Comparison of ENCODE assay signal across 2 cellular contexts in the genomic region with DNA sequence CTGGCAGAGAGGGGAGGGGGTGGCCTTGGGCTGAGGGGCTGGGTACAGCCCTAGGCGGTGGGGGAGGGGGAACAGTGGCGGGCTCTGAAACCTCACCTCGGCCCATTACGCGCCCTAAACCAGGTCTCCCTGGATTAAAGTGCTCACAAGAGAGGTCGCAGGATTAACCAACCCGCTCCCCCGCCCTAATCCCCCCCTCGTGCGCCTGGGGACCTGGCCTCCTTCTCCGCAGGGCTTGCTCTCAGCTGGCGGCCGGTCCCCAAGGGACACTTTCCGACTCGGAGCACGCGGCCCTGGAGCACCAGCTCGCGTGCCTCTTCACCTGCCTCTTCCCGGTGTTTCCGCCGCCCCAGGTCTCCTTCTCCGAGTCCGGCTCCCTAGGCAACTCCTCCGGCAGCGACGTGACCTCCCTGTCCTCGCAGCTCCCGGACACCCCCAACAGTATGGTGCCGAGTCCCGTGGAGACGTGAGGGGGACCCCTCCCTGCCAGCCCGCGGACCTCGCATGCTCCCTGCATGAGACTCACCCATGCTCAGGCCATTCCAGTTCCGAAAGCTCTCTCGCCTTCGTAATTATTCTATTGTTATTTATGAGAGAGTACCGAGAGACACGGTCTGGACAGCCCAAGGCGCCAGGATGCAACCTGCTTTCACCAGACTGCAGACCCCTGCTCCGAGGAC.
TF ChIP-seq lines count a peak whose summit lies in the region.

No MANE protein-coding gene starts in this region.

TF ChIP-seq in SK-N-SH, 30 proteins besides CTCF, POLR2A, EP300 and RAD21 (continued from another document):
- TF ChIP-seq FOXM1 (IDR thresholded peaks at IDR 0.05; ENCODE audit: low read depth): no peak
- no peak for TF ChIP-seq SIN3A (IDR thresholded peaks at IDR 0.05; ENCODE audit: borderline replicate concordance, low read depth, low read length)
- TF ChIP-seq USF1 (IDR thresholded peaks at IDR 0.05; ENCODE audit: borderline replicate concordance, low read depth): no peak
- TF ChIP-seq, protein P1, sequence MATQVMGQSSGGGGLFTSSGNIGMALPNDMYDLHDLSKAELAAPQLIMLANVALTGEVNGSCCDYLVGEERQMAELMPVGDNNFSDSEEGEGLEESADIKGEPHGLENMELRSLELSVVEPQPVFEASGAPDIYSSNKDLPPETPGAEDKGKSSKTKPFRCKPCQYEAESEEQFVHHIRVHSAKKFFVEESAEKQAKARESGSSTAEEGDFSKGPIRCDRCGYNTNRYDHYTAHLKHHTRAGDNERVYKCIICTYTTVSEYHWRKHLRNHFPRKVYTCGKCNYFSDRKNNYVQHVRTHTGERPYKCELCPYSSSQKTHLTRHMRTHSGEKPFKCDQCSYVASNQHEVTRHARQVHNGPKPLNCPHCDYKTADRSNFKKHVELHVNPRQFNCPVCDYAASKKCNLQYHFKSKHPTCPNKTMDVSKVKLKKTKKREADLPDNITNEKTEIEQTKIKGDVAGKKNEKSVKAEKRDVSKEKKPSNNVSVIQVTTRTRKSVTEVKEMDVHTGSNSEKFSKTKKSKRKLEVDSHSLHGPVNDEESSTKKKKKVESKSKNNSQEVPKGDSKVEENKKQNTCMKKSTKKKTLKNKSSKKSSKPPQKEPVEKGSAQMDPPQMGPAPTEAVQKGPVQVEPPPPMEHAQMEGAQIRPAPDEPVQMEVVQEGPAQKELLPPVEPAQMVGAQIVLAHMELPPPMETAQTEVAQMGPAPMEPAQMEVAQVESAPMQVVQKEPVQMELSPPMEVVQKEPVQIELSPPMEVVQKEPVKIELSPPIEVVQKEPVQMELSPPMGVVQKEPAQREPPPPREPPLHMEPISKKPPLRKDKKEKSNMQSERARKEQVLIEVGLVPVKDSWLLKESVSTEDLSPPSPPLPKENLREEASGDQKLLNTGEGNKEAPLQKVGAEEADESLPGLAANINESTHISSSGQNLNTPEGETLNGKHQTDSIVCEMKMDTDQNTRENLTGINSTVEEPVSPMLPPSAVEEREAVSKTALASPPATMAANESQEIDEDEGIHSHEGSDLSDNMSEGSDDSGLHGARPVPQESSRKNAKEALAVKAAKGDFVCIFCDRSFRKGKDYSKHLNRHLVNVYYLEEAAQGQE (IDR thresholded peaks at IDR 0.05; ENCODE audit: low read depth, low read length): no peak
- TF ChIP-seq TEAD4 (IDR thresholded peaks at IDR 0.05; ENCODE audit: borderline replicate concordance, insufficient read depth): no peak
- TF ChIP-seq, protein P2, sequence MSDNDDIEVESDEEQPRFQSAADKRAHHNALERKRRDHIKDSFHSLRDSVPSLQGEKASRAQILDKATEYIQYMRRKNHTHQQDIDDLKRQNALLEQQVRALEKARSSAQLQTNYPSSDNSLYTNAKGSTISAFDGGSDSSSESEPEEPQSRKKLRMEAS (IDR thresholded peaks at IDR 0.05; ENCODE audit: low read depth): no peak
- TF ChIP-seq RXRA (IDR thresholded peaks at IDR 0.05; ENCODE audit: borderline replicate concordance, low read depth): no peak
- TF ChIP-seq POLR2AphosphoS5 (IDR thresholded peaks at IDR 0.05; ENCODE audit: low read depth, low read length): no peak
- TF ChIP-seq ZBTB33 (IDR thresholded peaks at IDR 0.05; ENCODE audit: borderline replicate concordance, low read depth): no peak
- no peak for TF ChIP-seq MXI1 (IDR thresholded peaks at IDR 0.05; ENCODE audit: low read depth, low read length)
- no peak for TF ChIP-seq TCF12 (IDR thresholded peaks at IDR 0.05)
- no peak for TF ChIP-seq FOSL2 (IDR thresholded peaks at IDR 0.05; ENCODE audit: borderline replicate concordance, low read depth)
- TF ChIP-seq JUND (IDR thresholded peaks at IDR 0.05): no peak
- no peak for TF ChIP-seq PBX3 (IDR thresholded peaks at IDR 0.05)

TF ChIP-seq in SK-N-SH treated with all-trans-retinoic acid at 6 μM for 48 hours, 23 proteins besides CTCF, POLR2A, EP300 and RAD21:
- TF ChIP-seq, protein P3, sequence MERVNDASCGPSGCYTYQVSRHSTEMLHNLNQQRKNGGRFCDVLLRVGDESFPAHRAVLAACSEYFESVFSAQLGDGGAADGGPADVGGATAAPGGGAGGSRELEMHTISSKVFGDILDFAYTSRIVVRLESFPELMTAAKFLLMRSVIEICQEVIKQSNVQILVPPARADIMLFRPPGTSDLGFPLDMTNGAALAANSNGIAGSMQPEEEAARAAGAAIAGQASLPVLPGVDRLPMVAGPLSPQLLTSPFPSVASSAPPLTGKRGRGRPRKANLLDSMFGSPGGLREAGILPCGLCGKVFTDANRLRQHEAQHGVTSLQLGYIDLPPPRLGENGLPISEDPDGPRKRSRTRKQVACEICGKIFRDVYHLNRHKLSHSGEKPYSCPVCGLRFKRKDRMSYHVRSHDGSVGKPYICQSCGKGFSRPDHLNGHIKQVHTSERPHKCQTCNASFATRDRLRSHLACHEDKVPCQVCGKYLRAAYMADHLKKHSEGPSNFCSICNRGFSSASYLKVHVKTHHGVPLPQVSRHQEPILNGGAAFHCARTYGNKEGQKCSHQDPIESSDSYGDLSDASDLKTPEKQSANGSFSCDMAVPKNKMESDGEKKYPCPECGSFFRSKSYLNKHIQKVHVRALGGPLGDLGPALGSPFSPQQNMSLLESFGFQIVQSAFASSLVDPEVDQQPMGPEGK (CRISPR knock-in tag; IDR thresholded peaks at IDR 0.05; ENCODE audit: borderline replicate concordance): no peak
- TF ChIP-seq TSHZ2 (CRISPR knock-in tag; IDR thresholded peaks at IDR 0.05) (no peak), PPARA (CRISPR knock-in tag; IDR thresholded peaks at IDR 0.05; ENCODE audit: borderline replicate concordance) (no peak), ZNF565 (CRISPR knock-in tag; conservative IDR thresholded peaks at IDR 0.05; ENCODE audit: low read depth) (no peak)
- TF ChIP-seq, protein P4, sequence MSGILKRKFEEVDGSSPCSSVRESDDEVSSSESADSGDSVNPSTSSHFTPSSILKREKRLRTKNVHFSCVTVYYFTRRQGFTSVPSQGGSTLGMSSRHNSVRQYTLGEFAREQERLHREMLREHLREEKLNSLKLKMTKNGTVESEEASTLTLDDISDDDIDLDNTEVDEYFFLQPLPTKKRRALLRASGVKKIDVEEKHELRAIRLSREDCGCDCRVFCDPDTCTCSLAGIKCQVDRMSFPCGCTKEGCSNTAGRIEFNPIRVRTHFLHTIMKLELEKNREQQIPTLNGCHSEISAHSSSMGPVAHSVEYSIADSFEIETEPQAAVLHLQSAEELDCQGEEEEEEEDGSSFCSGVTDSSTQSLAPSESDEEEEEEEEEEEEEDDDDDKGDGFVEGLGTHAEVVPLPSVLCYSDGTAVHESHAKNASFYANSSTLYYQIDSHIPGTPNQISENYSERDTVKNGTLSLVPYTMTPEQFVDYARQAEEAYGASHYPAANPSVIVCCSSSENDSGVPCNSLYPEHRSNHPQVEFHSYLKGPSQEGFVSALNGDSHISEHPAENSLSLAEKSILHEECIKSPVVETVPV (CRISPR knock-in tag; IDR thresholded peaks at IDR 0.05): no peak
